ENCODE assay signal across 19 cellular contexts in the genomic region with DNA sequence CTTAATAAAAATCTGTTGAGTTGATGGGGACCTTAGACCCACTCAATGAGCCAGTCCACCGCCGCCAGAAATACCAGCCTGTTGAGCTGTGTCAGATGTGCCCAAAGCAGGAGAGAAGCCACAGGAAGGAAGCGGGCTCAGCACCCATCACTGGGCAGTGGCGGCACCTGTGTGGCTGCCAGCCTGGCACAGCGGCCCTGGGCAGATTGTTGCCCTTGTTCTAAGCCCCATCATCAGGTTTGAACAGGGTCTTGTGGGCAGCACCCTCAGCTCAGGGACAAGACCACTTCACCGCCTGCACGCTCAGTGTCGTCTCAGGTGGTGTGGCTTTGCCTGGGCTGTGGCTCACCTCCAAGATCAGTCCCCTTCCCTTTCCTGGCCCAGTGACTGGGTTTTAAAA. TPM values are rescaled to one million over a fixed set of nuclear protein-coding genes. Genes with fewer than 3 reads are reported as not detected.
DNase-seq lines count a peak whose midpoint lies in the region; ATAC-seq and TF ChIP-seq lines count a peak whose summit lies in the region.
"Had no signal": no experiment of that assay in that cellular context is flagged by ENCODE, and none has a peak within 500 bp of the region (broad histone marks: within the 10 kb centered on the region; RNA-seq: fewer than 3 reads in every experiment).

No MANE protein-coding gene starts in this region.

- H4K20me1 ChIP-seq in SK-N-SH (ENCODE audit: insufficient read depth) (peaks cover 4% of the 10 kb centered on the region; the same call in 1 of the 2 replicates), osteoblast (ENCODE audit: insufficient read depth, low read length) (peaks cover 24% of the 10 kb centered on the region)

- H3K27me3 Mint-ChIP-seq in T-helper 17 cell = no peaks in the 10 kb centered on the region

- H3K9me3 ChIP-seq in SK-N-SH (no peaks in the 10 kb centered on the region), T-helper 17 cell (ENCODE audit: control insufficient read depth, low read length, poor library complexity, severe bottlenecking) (no peaks in the 10 kb centered on the region), osteoblast (ENCODE audit: low read depth, low read length) (no peaks in the 10 kb centered on the region)

- peaks cover 12% of the 10 kb centered on the region for H3K4me1 Mint-ChIP-seq in T-helper 17 cell

- no peak overlapping the region for H3K4me3 Mint-ChIP-seq in T-helper 17 cell
- H3K4me3 Mint-ChIP-seq: GM23338, HFFc6 had no signal

- DNase-seq in SK-N-SH (peak; percentile 22), H7 (peak; percentile 25), T-helper 17 cell (no peak), osteoblast (ENCODE audit: insufficient read length, low spot score, missing footprints) (peak; percentile 66), HuH-7 (ENCODE audit: low spot score) (no peak), NCI-H526 (lab: John Stamatoyannopoulos, UW) (no peak)
- DNase-seq: DMS79 treated with DMSO at 0.1 percent for 48 hours; HFFc6; Kasumi-1; MV-4-11; NCI-H1436 treated with DMSO at 0.1 percent for 48 hours; NCI-H2081; NCI-H2227 treated with DMSO at 0.1 percent for 48 hours; NCI-H524 treated with DMSO at 0.1 percent for 48 hours; NK-92 treated with Interleukin-12 subunit alpha and Interleukin-12 subunit beta, amount 100 ng/mL, for 24 hours; OCI-M1 had no signal

- H3K27ac Mint-ChIP-seq in T-helper 17 cell = peak overlapping the region; percentile 54
- H3K27ac Mint-ChIP-seq: GM23338, HFFc6 had no signal

- H2AFZ ChIP-seq in SK-N-SH (ENCODE audit: low read depth) (no peak overlapping the region), osteoblast (ENCODE audit: low read length) (no peak overlapping the region)
- H2AFZ ChIP-seq: GM23338 had no signal

- no peak overlapping the region for H3K9ac ChIP-seq in SK-N-SH

- H3K79me2 ChIP-seq in SK-N-SH (ENCODE audit: insufficient read depth) (no peaks in the 10 kb centered on the region), osteoblast (ENCODE audit: insufficient read depth, low read length) (no peaks in the 10 kb centered on the region)

- no peak overlapping the region for H3K4me2 ChIP-seq in SK-N-SH
- no peak overlapping the region for H3K4me2 ChIP-seq in osteoblast (ENCODE audit: insufficient read depth, low read length)
- H3K4me2 ChIP-seq: GM23338 had no signal

- ATAC-seq in SK-N-SH treated with all-trans-retinoic acid at 6 μM for 48 hours = no peak
- ATAC-seq in T-helper 17 cell = no peak
- ATAC-seq in HG02798 (IDR thresholded peaks at IDR 0.05; ENCODE audit: poor library complexity, unreplicated experiment) = no peak

- no peak for TF ChIP-seq EP300 in SK-N-SH (IDR thresholded peaks at IDR 0.05; ENCODE audit: borderline replicate concordance in 1 of 2, low read depth in 1 of 2, low read length in 1 of 2)

- H3K36me3 Mint-ChIP-seq in T-helper 17 cell (ENCODE audit: low read depth) = peaks cover 3% of the 10 kb centered on the region

- CTCF ChIA-PET in SK-N-SH (lab: Yijun Ruan, JAX) = interaction anchor here (1.0 to 6.5 kb wide), 8 partner anchors 8 to 558 kb away, joined by 3 to 81 read pairs (median 18); partner anchors contain the start of gene ENDOV

- no peaks in the 10 kb centered on the region for H3K9me2 ChIP-seq in SK-N-SH

- TF ChIP-seq CTCF in SK-N-SH (IDR thresholded peaks at IDR 0.05) = no peak
- TF ChIP-seq CTCF in osteoblast (IDR thresholded peaks at IDR 0.05; ENCODE audit: extremely low read depth, low read depth, low read length) = no peak

- no peak overlapping the region for H3K27ac ChIP-seq in SK-N-SH (ENCODE audit: low read depth in 2 of 2, low read length in 1 of 2)
- H3K27ac ChIP-seq in osteoblast (ENCODE audit: low read depth, low read length) = no peak overlapping the region

- H3F3A ChIP-seq in SK-N-SH (replicated peaks; ENCODE audit: insufficient read depth) = peaks cover 6% of the 10 kb centered on the region

- no peaks in the 10 kb centered on the region; a peak in 1 of 4 replicates for H3K4me1 ChIP-seq in SK-N-SH (ENCODE audit: control insufficient read depth in 1 of 2, insufficient read depth in 2 of 2, low read depth in 1 of 2, low read length in 1 of 2)
- no peaks in the 10 kb centered on the region for H3K4me1 ChIP-seq in osteoblast (ENCODE audit: insufficient read depth, low read length)

- H3K27me3 ChIP-seq in SK-N-SH (ENCODE audit: insufficient read depth) = no peaks in the 10 kb centered on the region
- H3K27me3 ChIP-seq in H7 (ENCODE audit: control insufficient read depth, insufficient read depth, low read length) = no peaks in the 10 kb centered on the region
- no peaks in the 10 kb centered on the region for H3K27me3 ChIP-seq in osteoblast (ENCODE audit: insufficient read depth, low read length)

- H3K36me3 ChIP-seq in SK-N-SH (replicated peaks in 1 of 2; ENCODE audit: control insufficient read depth in 1 of 2, insufficient read depth in 2 of 2, low read length in 1 of 2) (peaks cover 9 to 26% of the 10 kb centered on the region in 2 experiments), H7 (replicated peaks; ENCODE audit: control insufficient read depth, insufficient read depth, low read length) (no peaks in the 10 kb centered on the region), osteoblast (ENCODE audit: insufficient read depth, low read length) (peaks cover 9% of the 10 kb centered on the region)

- H3K4me3 ChIP-seq in SK-N-SH (ENCODE audit: low read depth in 2 of 2, low read length in 1 of 2) (no peak overlapping the region), H7 (ENCODE audit: insufficient read depth, low read depth, low read length) (no peak overlapping the region), osteoblast (ENCODE audit: insufficient read depth, low read length) (no peak overlapping the region)
- H3K4me3 ChIP-seq: GM23338 had no signal

- no peak for TF ChIP-seq RAD21 in SK-N-SH (IDR thresholded peaks at IDR 0.05; ENCODE audit: low read length)

- WGBS in SK-N-SH (ENCODE audit: low lambda C conversion rate) = 100% methylated on average over 2 of the region's 8 CpGs

- POLR2A ChIA-PET in SK-N-SH (lab: Yijun Ruan, JAX) = interaction anchor here (0.8 to 2.6 kb wide), 6 partner anchors 8 to 557 kb away, joined by 3 to 10 read pairs (median 4); partner anchors contain the start of genes ENDOV and GAA

TF ChIP-seq in SK-N-SH, 30 proteins besides CTCF, POLR2A, EP300 and RAD21:
- TF ChIP-seq POLR2AphosphoS5 (IDR thresholded peaks at IDR 0.05; ENCODE audit: low read depth, low read length) (no peak), PBX3 (IDR thresholded peaks at IDR 0.05) (no peak), JUND (IDR thresholded peaks at IDR 0.05) (no peak)
- TF ChIP-seq, protein P1, sequence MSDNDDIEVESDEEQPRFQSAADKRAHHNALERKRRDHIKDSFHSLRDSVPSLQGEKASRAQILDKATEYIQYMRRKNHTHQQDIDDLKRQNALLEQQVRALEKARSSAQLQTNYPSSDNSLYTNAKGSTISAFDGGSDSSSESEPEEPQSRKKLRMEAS (IDR thresholded peaks at IDR 0.05; ENCODE audit: low read depth) = no peak
TF ChIP-seq in SK-N-SH: peak in this region for 0.

TF ChIP-seq in SK-N-SH treated with all-trans-retinoic acid at 6 μM for 48 hours, 23 proteins besides CTCF, POLR2A, EP300 and RAD21 (continues in another document):
- TF ChIP-seq OSR1 (CRISPR knock-in tag; IDR thresholded peaks at IDR 0.05) (no peak), ESRRG (CRISPR knock-in tag; IDR thresholded peaks at IDR 0.05) (no peak), SNAI2 (CRISPR knock-in tag; IDR thresholded peaks at IDR 0.05) (no peak), ISL1 (CRISPR knock-in tag; IDR thresholded peaks at IDR 0.05) (no peak), ZC3H10 (CRISPR knock-in tag; IDR thresholded peaks at IDR 0.05) (no peak), ZFP3 (CRISPR knock-in tag; IDR thresholded peaks at IDR 0.05) (no peak), RARB (CRISPR knock-in tag; IDR thresholded peaks at IDR 0.05) (no peak), ZNF8 (CRISPR knock-in tag; IDR thresholded peaks at IDR 0.05) (no peak), ZFP30 (CRISPR knock-in tag; IDR thresholded peaks at IDR 0.05) (no peak), BACH2 (CRISPR knock-in tag; IDR thresholded peaks at IDR 0.05; ENCODE audit: borderline replicate concordance) (no peak), TOX (CRISPR knock-in tag; IDR thresholded peaks at IDR 0.05; ENCODE audit: borderline replicate concordance) (no peak), GLIS3 (CRISPR knock-in tag; IDR thresholded peaks at IDR 0.05) (no peak), ZNF70 (CRISPR knock-in tag; IDR thresholded peaks at IDR 0.05) (no peak), CREB5 (CRISPR knock-in tag; IDR thresholded peaks at IDR 0.05; ENCODE audit: low read depth) (no peak), ARNTL (CRISPR knock-in tag; IDR thresholded peaks at IDR 0.05; ENCODE audit: borderline replicate concordance, low read depth) (no peak), CSDC2 (CRISPR knock-in tag; IDR thresholded peaks at IDR 0.05) (no peak)

RNA-seq across cellular contexts. Expression of gene ENDOV, which starts 9.3 kb away (rescaled TPM):
- polyA plus RNA-seq in SK-N-SH (2012; rRNA removed) = 83.6 and 90.3 TPM in 2 replicates
- polyA plus RNA-seq in SK-N-SH (2012; cell fraction: cytosol; rRNA removed) = 36.1 and 50.0 TPM in 2 replicates
- polyA plus RNA-seq in SK-N-SH (2012; cell fraction: nucleus; rRNA removed) = 181 and 203 TPM in 2 replicates
- 17.1 and 26.0 TPM in 2 replicates for total RNA-seq in H7 (2014; rRNA removed; shearing (Covaris generic))
- 10 to 100 TPM; 14.1 to 24.5 TPM for total RNA-seq in T-helper 17 cell
- total RNA-seq in osteoblast = 19.5 and 25.9 TPM in 2 replicates

RNA-seq across cellular contexts. Expression of gene NPTX1, which starts 52.1 kb away (rescaled TPM):
- polyA plus RNA-seq in SK-N-SH (2012; rRNA removed) = 0.05 and 0.16 TPM in 2 replicates
- polyA plus RNA-seq in SK-N-SH (2012; cell fraction: cytosol; rRNA removed) = 0.01 and 0.03 TPM in 2 replicates
- polyA plus RNA-seq in SK-N-SH (2012; cell fraction: nucleus; rRNA removed) = 0.05 and 0.38 TPM in 2 replicates
- 1.6 and 4.2 TPM in 2 replicates for total RNA-seq in H7 (2014; rRNA removed; shearing (Covaris generic))
- under 1 TPM; 0.07 to 0.99 TPM for total RNA-seq in T-helper 17 cell
- total RNA-seq in osteoblast = under 0.01 and 0.29 TPM in 2 replicates

Comparison
In these comparisons a context has a peak if more than half of its experiments do, and no peak if none do; other contexts are left out.
1. DNase-seq: peak in SK-N-SH (single experiment), H7 (single experiment) and osteoblast (single experiment); none in T-helper 17 cell (0 of 3), HuH-7 (single experiment) and NCI-H526 (0 of 2).